14 cellular contexts compared by ENCODE assay signal in genomic region chr12:76670776-76671175, GRCh38.
DNase-seq lines count a peak whose midpoint lies in the region; FAIRE-seq and TF ChIP-seq lines count a peak whose summit lies in the region.
"Had no signal": no experiment of that assay in that cellular context is flagged by ENCODE, and none has a peak within 500 bp of the region (broad histone marks: within the 10 kb centered on the region; RNA-seq: fewer than 3 reads in every experiment).

No MANE protein-coding gene starts in this region.

- H3K4me3 ChIP-seq in adipocyte (ENCODE audit: low read length) (no peak overlapping the region), ovary (no peak overlapping the region)
- H3K4me3 ChIP-seq: esophagus squamous epithelium, GM12878, tibial artery had no signal

- no peaks in the 10 kb centered on the region for H3K36me3 Mint-ChIP-seq in activated CD4-positive, alpha-beta memory T cell treated with anti-CD3 and anti-CD28 coated beads for 36 hours
- H3K36me3 Mint-ChIP-seq: activated naive CD8-positive, alpha-beta T cell had no signal

- H3K4me1 ChIP-seq in adipocyte (ENCODE audit: control insufficient read depth, insufficient read depth, low read length) = no peaks in the 10 kb centered on the region
- H3K4me1 ChIP-seq in ovary (ENCODE audit: insufficient read depth) = no peaks in the 10 kb centered on the region
- H3K4me1 ChIP-seq: esophagus squamous epithelium, tibial artery had no signal

- in situ Hi-C loops in ACHN (cut with HindIII; ENCODE audit: low pct_ligation_motif_present, low pct_unique_long_range_greater_than_20kb, low sequenced_read_pairs) = no loop called here

- POLR2A ChIA-PET in activated CD4-positive, alpha-beta memory T cell treated with anti-CD3 and anti-CD28 coated beads for 36 hours (lab: Charles Lee) = no interaction called here

- H3K36me3 ChIP-seq in adipocyte (ENCODE audit: control insufficient read depth, insufficient read depth, low read length, severe bottlenecking) (no peaks in the 10 kb centered on the region), ovary (no peaks in the 10 kb centered on the region)
- H3K36me3 ChIP-seq: esophagus squamous epithelium, tibial artery had no signal

- intact Hi-C loops in ovary (cut with DNase I) = no loop called here
- intact Hi-C loops in activated CD4-positive, alpha-beta memory T cell treated with anti-CD3 and anti-CD28 coated beads for 36 hours (cut with micrococcal nuclease) = no loop called here

- H3K9me3 ChIP-seq in adipocyte (ENCODE audit: control insufficient read depth, low read length) (no peaks in the 10 kb centered on the region), ovary (no peaks in the 10 kb centered on the region)
- H3K9me3 ChIP-seq: esophagus squamous epithelium, tibial artery had no signal

- TF ChIP-seq CTCF in ovary (IDR thresholded peaks at IDR 0.05) = no peak

- no peak overlapping the region for H3K9ac ChIP-seq in adipocyte (ENCODE audit: low read length)

- H3K9me3 Mint-ChIP-seq in activated CD4-positive, alpha-beta memory T cell treated with anti-CD3 and anti-CD28 coated beads for 36 hours = no peaks in the 10 kb centered on the region

- H3K27me3 ChIP-seq in adipocyte (replicated peaks; ENCODE audit: control insufficient read depth, insufficient read depth, low read length) (no peaks in the 10 kb centered on the region), ovary (no peaks in the 10 kb centered on the region)
- H3K27me3 ChIP-seq: esophagus squamous epithelium, tibial artery had no signal

- FAIRE-seq in H54 (lab: Jason Lieb, UNC) = peak; percentile 30
- FAIRE-seq: GM12878 had no signal

- 27 to 48% (median 39%) methylated on average over 1 of the region's 1 CpG for WGBS in ovary, 3 donors

- no peak overlapping the region for H3K27ac ChIP-seq in ovary
- H3K27ac ChIP-seq: esophagus squamous epithelium, tibial artery had no signal

- H3K4me3 Mint-ChIP-seq in activated CD4-positive, alpha-beta memory T cell treated with anti-CD3 and anti-CD28 coated beads for 36 hours = no peak overlapping the region
- H3K4me3 Mint-ChIP-seq: activated naive CD8-positive, alpha-beta T cell had no signal

- peaks cover 2% of the 10 kb centered on the region for H3K27me3 Mint-ChIP-seq in activated CD4-positive, alpha-beta memory T cell treated with anti-CD3 and anti-CD28 coated beads for 36 hours

- DNase-seq in ACHN (peak; percentile 52), H54 (ENCODE audit: insufficient read length, low spot score) (no peak), adipocyte (ENCODE audit: low read depth) (peak; percentile 64), glomerular visceral epithelial cell (ENCODE audit: extremely low spot score) (peak; percentile 53), ovary (no peak)
- DNase-seq in activated CD4-positive, alpha-beta memory T cell treated with anti-CD3 and anti-CD28 coated beads for 36 hours = no peak
- no peak for DNase-seq in activated naive CD4-positive, alpha-beta T cell treated with Interleukin-2 at 50 U/mL for 16 hours
- DNase-seq in activated CD4-positive, alpha-beta T cell treated with anti-CD3 and anti-CD28 coated beads, Interleukin-2, amount 50 U/mL, for 1 hour = no peak
- DNase-seq: esophagus squamous epithelium; NCI-H2029; NK-92 treated with Interleukin-12 subunit alpha and Interleukin-12 subunit beta, amount 100 ng/mL, for 24 hours; tibial artery had no signal

- no peak for TF ChIP-seq POLR2A in H54 (IDR thresholded peaks at IDR 0.05; ENCODE audit: low read depth, low read length)
- TF ChIP-seq POLR2A in ovary (IDR thresholded peaks at IDR 0.05) = no peak

- no peak overlapping the region for H3K27ac Mint-ChIP-seq in activated CD4-positive, alpha-beta memory T cell treated with anti-CD3 and anti-CD28 coated beads for 36 hours
- H3K27ac Mint-ChIP-seq: activated naive CD8-positive, alpha-beta T cell had no signal

- CTCF ChIA-PET in activated CD4-positive, alpha-beta memory T cell treated with anti-CD3 and anti-CD28 coated beads for 36 hours (lab: Charles Lee) = no interaction called here

- no peak for TF ChIP-seq EP300 in ovary (IDR thresholded peaks at IDR 0.05)

- peaks cover 3% of the 10 kb centered on the region for H3K4me1 Mint-ChIP-seq in activated CD4-positive, alpha-beta memory T cell treated with anti-CD3 and anti-CD28 coated beads for 36 hours (ENCODE audit: low read depth)

Comparison
In these comparisons a context has a peak if more than half of its experiments do, and no peak if none do; other contexts are left out.
1. DNase-seq: peak in ACHN (single experiment), adipocyte (single experiment) and glomerular visceral epithelial cell (single experiment); none in H54 (single experiment), ovary (0 of 5), activated CD4-positive, alpha-beta memory T cell treated with anti-CD3 and anti-CD28 coated beads for 36 hours (single experiment), activated naive CD4-positive, alpha-beta T cell treated with Interleukin-2 at 50 U/mL for 16 hours (single experiment) and activated CD4-positive, alpha-beta T cell treated with anti-CD3 and anti-CD28 coated beads, Interleukin-2, amount 50 U/mL, for 1 hour (single experiment).